ENCODE assay signal across 2 cellular contexts in the genomic region with DNA sequence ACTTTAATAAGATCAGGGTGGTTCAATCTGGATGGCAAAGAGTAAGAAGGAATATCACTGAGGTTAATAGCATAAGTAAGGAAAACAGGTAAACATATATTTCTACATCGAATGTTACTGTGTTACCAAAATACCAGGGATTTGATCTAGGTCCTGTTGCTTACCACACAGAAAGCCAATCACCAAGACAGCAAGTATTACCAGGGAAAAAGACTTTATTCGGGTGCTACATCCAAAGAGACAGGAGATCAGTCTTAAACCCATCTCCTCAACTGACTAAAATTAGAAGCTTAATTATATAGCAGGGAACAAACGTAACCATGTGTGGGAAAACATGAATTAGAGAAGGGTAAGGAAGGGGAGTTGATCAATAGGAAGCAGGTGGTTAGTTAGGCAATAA.
TF ChIP-seq lines count a peak whose summit lies in the region.

No MANE protein-coding gene starts in this region.

TF ChIP-seq in HepG2, 621 proteins besides CTCF, POLR2A, EP300 and RAD21 (continued from another document):
- TF ChIP-seq, protein P1, sequence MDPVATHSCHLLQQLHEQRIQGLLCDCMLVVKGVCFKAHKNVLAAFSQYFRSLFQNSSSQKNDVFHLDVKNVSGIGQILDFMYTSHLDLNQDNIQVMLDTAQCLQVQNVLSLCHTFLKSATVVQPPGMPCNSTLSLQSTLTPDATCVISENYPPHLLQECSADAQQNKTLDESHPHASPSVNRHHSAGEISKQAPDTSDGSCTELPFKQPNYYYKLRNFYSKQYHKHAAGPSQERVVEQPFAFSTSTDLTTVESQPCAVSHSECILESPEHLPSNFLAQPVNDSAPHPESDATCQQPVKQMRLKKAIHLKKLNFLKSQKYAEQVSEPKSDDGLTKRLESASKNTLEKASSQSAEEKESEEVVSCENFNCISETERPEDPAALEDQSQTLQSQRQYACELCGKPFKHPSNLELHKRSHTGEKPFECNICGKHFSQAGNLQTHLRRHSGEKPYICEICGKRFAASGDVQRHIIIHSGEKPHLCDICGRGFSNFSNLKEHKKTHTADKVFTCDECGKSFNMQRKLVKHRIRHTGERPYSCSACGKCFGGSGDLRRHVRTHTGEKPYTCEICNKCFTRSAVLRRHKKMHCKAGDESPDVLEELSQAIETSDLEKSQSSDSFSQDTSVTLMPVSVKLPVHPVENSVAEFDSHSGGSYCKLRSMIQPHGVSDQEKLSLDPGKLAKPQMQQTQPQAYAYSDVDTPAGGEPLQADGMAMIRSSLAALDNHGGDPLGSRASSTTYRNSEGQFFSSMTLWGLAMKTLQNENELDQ (CRISPR knock-in tag; IDR thresholded peaks at IDR 0.05; ENCODE audit: borderline replicate concordance) = no peak
- TF ChIP-seq FOXA1 (IDR thresholded peaks at IDR 0.05) = no peak
- TF ChIP-seq FOXA1 (CRISPR knock-in tag; IDR thresholded peaks at IDR 0.05) = no peak
- no peak for TF ChIP-seq CBX2 (IDR thresholded peaks at IDR 0.05; ENCODE audit: low read depth, low read length)
- no peak for TF ChIP-seq CBX2 (CRISPR knock-in tag; IDR thresholded peaks at IDR 0.05; ENCODE audit: low read depth)
- TF ChIP-seq, protein P2, sequence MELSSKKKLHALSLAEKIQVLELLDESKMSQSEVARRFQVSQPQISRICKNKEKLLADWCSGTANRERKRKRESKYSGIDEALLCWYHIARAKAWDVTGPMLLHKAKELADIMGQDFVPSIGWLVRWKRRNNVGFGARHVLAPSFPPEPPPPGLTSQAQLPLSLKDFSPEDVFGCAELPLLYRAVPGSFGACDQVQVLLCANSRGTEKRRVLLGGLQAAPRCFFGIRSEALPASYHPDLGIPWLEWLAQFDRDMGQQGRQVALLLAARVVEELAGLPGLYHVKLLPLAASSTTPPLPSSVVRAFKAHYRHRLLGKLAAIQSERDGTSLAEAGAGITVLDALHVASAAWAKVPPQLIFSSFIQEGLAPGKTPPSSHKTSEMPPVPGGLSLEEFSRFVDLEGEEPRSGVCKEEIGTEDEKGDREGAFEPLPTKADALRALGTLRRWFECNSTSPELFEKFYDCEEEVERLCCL (CRISPR knock-in tag; IDR thresholded peaks at IDR 0.05; ENCODE audit: borderline replicate concordance) = no peak
- TF ChIP-seq ZNF124 (CRISPR knock-in tag; IDR thresholded peaks at IDR 0.05) = peak; percentile 100
- TF ChIP-seq ZNF264 (CRISPR knock-in tag; IDR thresholded peaks at IDR 0.05) = no peak
- no peak for TF ChIP-seq ZNF138 (CRISPR knock-in tag; IDR thresholded peaks at IDR 0.05; ENCODE audit: low read depth)
- no peak for TF ChIP-seq PPARG (CRISPR knock-in tag; conservative IDR thresholded peaks at IDR 0.05)

TF ChIP-seq in HEK293, 187 proteins besides CTCF, POLR2A, EP300 and RAD21 (continued from another document):
- TF ChIP-seq TRIM28 (IDR thresholded peaks at IDR 0.05; ENCODE audit: borderline replicate concordance, low read length) (peak; percentile 95; the same call in 1 of the 2 replicates), ZNF777 (tag by site-specific recombination; IDR thresholded peaks at IDR 0.05; ENCODE audit: borderline replicate concordance) (no peak)
- TF ChIP-seq, protein P3, sequence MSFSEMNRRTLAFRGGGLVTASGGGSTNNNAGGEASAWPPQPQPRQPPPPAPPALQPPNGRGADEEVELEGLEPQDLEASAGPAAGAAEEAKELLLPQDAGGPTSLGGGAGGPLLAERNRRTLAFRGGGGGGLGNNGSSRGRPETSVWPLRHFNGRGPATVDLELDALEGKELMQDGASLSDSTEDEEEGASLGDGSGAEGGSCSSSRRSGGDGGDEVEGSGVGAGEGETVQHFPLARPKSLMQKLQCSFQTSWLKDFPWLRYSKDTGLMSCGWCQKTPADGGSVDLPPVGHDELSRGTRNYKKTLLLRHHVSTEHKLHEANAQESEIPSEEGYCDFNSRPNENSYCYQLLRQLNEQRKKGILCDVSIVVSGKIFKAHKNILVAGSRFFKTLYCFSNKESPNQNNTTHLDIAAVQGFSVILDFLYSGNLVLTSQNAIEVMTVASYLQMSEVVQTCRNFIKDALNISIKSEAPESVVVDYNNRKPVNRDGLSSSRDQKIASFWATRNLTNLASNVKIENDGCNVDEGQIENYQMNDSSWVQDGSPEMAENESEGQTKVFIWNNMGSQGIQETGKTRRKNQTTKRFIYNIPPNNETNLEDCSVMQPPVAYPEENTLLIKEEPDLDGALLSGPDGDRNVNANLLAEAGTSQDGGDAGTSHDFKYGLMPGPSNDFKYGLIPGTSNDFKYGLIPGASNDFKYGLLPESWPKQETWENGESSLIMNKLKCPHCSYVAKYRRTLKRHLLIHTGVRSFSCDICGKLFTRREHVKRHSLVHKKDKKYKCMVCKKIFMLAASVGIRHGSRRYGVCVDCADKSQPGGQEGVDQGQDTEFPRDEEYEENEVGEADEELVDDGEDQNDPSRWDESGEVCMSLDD (tag by site-specific recombination; IDR thresholded peaks at IDR 0.05) = no peak
